8 cellular contexts compared by ENCODE assay signal in the genomic region with DNA sequence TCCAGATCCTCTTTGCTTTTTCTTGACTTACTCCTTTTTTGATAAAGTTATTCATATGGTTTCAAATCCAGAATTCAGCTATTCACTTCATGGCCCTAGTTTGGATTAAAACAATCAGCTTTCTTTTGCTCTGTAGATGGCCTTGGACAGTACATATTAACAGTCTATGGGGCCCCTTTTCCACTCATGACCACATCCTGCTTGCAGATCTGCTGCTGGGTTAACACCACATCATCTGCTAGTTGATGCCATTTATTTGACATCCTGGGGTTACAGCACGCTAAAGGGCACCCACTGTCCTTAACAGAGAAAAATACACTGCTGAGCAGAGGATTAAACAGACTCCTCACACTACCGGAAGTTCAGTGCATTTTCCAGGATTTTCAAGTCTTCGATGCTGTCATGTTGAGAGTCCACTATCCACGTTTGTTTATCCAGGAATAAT. TPM values are rescaled to one million over a fixed set of nuclear protein-coding genes. Genes with fewer than 3 reads are reported as not detected.
DNase-seq lines count a peak whose midpoint lies in the region; ATAC-seq and TF ChIP-seq lines count a peak whose summit lies in the region.

No MANE protein-coding gene starts in this region.

- H3K36me3 Mint-ChIP-seq in stimulated activated effector memory CD8-positive, alpha-beta T cell treated with anti-CD3 and anti-CD28 coated beads, Interleukin-12 subunit alpha, Interleukin-12 subunit beta, amount 100 ng/mL, for 72 hours, result peaks cover 53% of the 10 kb centered on the region

- H3K9me3 Mint-ChIP-seq in stimulated activated effector memory CD8-positive, alpha-beta T cell treated with anti-CD3 and anti-CD28 coated beads, Interleukin-12 subunit alpha, Interleukin-12 subunit beta, amount 100 ng/mL, for 72 hours, result no peaks in the 10 kb centered on the region

- H3K27ac Mint-ChIP-seq in stimulated activated effector memory CD8-positive, alpha-beta T cell treated with anti-CD3 and anti-CD28 coated beads, Interleukin-12 subunit alpha, Interleukin-12 subunit beta, amount 100 ng/mL, for 72 hours, result peak overlapping the region; percentile 98

- peak overlapping the region; percentile 73 for H3K4me3 Mint-ChIP-seq in stimulated activated effector memory CD8-positive, alpha-beta T cell treated with anti-CD3 and anti-CD28 coated beads, Interleukin-12 subunit alpha, Interleukin-12 subunit beta, amount 100 ng/mL, for 72 hours

- peak; percentile 64 for ATAC-seq in HG03575 (IDR thresholded peaks at IDR 0.05; ENCODE audit: extremely low read depth, insufficient number of reproducible peaks, low FRiP score, unreplicated experiment)
- peak; percentile 6 for ATAC-seq in left ventricle myocardium superior
- peak; percentile 88 for ATAC-seq in stimulated activated effector memory CD8-positive, alpha-beta T cell treated with anti-CD3 and anti-CD28 coated beads, Interleukin-12 subunit alpha, Interleukin-12 subunit beta, amount 100 ng/mL, for 72 hours
- no peak for ATAC-seq in omental fat pad (ENCODE audit: low FRiP score)

- H3K4me1 Mint-ChIP-seq in stimulated activated effector memory CD8-positive, alpha-beta T cell treated with anti-CD3 and anti-CD28 coated beads, Interleukin-12 subunit alpha, Interleukin-12 subunit beta, amount 100 ng/mL, for 72 hours, result peaks cover 55% of the 10 kb centered on the region

- intact Hi-C loops in left ventricle myocardium superior (cut with micrococcal nuclease), result no loop called here

- peak; percentile 78 for DNase-seq in CMK (ENCODE audit: low read depth)
- DNase-seq in GM20000 (ENCODE audit: low spot score), result peak; percentile 25
- peak; percentile 52 for DNase-seq in activated CD8-positive, alpha-beta memory T cell treated with anti-CD3 and anti-CD28 coated beads, Interleukin-2, amount 50 U/mL, for 4 hours
- no peak for DNase-seq in left ventricle myocardium superior
- DNase-seq in stimulated activated effector memory CD8-positive, alpha-beta T cell treated with anti-CD3 and anti-CD28 coated beads, Interleukin-12 subunit alpha, Interleukin-12 subunit beta, amount 100 ng/mL, for 72 hours (ENCODE audit: low spot score in 2 of 2), result peak; percentile 38 to 83
- no peak for DNase-seq in omental fat pad (ENCODE audit: low spot score)
- no peak for DNase-seq in NCI-H774 (lab: John Stamatoyannopoulos, UW)

- TF ChIP-seq CTCF in GM20000 (IDR thresholded peaks at IDR 0.05; ENCODE audit: extremely low read depth, missing control alignments) (no peak), omental fat pad (IDR thresholded peaks at IDR 0.05) (no peak)

RNA-seq across cellular contexts. Expression of a gene that starts 0.9 kb away (rescaled TPM):
- total RNA-seq in left ventricle myocardium superior (24.2 TPM), omental fat pad (100 to 1,000 TPM in 3 of 4 donors, 10 to 100 TPM in 1; 94.5 to 304 (median 131) TPM)

Comparison
In these comparisons a context has a peak if more than half of its experiments do, and no peak if none do; other contexts are left out.
1. DNase-seq: peak in CMK (single experiment), GM20000 (single experiment), activated CD8-positive, alpha-beta memory T cell treated with anti-CD3 and anti-CD28 coated beads, Interleukin-2, amount 50 U/mL, for 4 hours (single experiment) and stimulated activated effector memory CD8-positive, alpha-beta T cell treated with anti-CD3 and anti-CD28 coated beads, Interleukin-12 subunit alpha, Interleukin-12 subunit beta, amount 100 ng/mL, for 72 hours (2 of 2); none in left ventricle myocardium superior (single experiment), omental fat pad (single experiment) and NCI-H774 (single experiment).